20 cellular contexts compared by ENCODE assay signal in the genomic region with DNA sequence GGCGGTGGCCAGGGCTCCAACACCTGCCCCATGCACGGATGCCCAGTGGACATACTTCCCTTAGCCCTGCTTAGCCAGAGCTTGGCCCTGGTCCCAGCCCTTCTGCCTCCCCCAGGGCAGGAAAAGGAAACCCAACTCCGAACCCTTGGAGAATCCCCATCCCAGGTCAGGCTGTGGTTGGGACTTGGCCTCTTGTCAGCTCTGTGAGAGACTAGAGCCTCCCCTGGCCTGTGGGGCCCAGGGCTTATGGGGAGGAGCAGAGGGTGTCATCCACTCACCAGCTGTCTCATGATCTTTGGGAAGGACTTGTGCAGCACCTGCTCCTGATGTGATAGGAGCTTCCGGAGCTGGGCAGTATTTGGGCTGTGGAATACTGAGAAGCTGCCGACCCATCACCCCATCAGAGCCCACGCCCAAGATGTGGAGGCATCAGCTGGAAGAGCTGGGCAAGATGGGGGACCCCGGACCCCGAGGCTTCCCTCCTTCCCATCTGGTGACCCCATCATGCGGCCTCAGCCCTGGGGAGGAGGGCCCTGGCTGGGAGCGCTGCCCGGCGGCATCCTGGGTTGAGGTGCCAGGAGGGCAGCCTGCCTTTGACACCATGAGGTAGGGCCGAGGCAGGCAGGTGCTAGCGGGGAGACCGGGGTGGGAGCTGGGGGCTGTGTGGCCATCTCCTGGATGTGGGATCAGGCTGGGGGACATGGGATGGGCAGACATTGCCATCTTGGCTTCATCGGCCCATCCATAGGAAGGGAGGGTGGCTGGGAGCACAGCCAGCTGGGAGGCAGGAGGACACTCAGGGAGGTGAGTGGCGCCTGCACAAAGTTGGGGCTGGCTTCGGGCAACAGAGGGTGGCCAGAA. TPM values are rescaled to one million over a fixed set of nuclear protein-coding genes. Genes with fewer than 3 reads are reported as not detected.
DNase-seq lines count a peak whose midpoint lies in the region; ATAC-seq and TF ChIP-seq lines count a peak whose summit lies in the region.
"Had no signal": no experiment of that assay in that cellular context is flagged by ENCODE, and none has a peak within 500 bp of the region (broad histone marks: within the 10 kb centered on the region; RNA-seq: fewer than 3 reads in every experiment).

No MANE protein-coding gene starts in this region.

- no peaks in the 10 kb centered on the region for H3K79me2 ChIP-seq in PC-3 (ENCODE audit: low read length)

- TF ChIP-seq CTCF in left ventricle myocardium inferior (IDR thresholded peaks at IDR 0.05; ENCODE audit: borderline replicate concordance) (no peak), PC-3 (conservative IDR thresholded peaks at IDR 0.05; ENCODE audit: low read depth, low read length) (no peak), lower lobe of right lung (IDR thresholded peaks at IDR 0.05) (no peak), upper lobe of right lung (IDR thresholded peaks at IDR 0.05) (no peak)
- TF ChIP-seq CTCF in CD8-positive, alpha-beta T cell (IDR thresholded peaks at IDR 0.05) = no peak

- H3K27me3 Mint-ChIP-seq in activated CD8-positive, alpha-beta memory T cell treated with anti-CD3 and anti-CD28 coated beads, Interleukin-2, amount 10 ng/mL, durations not matched to agents 7 days and 5 days = no peaks in the 10 kb centered on the region
- no peaks in the 10 kb centered on the region for H3K27me3 Mint-ChIP-seq in CD8-positive, alpha-beta T cell (ENCODE audit: low read depth)
- H3K27me3 Mint-ChIP-seq: activated CD4-positive, alpha-beta memory T cell treated with anti-CD3 and anti-CD28 coated beads, Interleukin-2, amount 10 ng/mL, durations not matched to agents 7 days and 5 days; CD4-positive, alpha-beta T cell had no signal

- H3K36me3 ChIP-seq in left ventricle myocardium inferior (no peaks in the 10 kb centered on the region), PC-3 (ENCODE audit: low read depth, low read length) (no peaks in the 10 kb centered on the region), lower lobe of right lung (no peaks in the 10 kb centered on the region), upper lobe of right lung (no peaks in the 10 kb centered on the region)
- H3K36me3 ChIP-seq in CD8-positive, alpha-beta T cell (ENCODE audit: insufficient read depth, low read length) = no peaks in the 10 kb centered on the region
- H3K36me3 ChIP-seq: SJSA1, vagina had no signal

- H3K4me2 ChIP-seq in PC-3 (ENCODE audit: low read length) = no peak overlapping the region

- no peak overlapping the region for H2AFZ ChIP-seq in PC-3 (ENCODE audit: low read length)

- H3K9me3 Mint-ChIP-seq in activated CD8-positive, alpha-beta memory T cell treated with anti-CD3 and anti-CD28 coated beads, Interleukin-2, amount 10 ng/mL, durations not matched to agents 7 days and 5 days (ENCODE audit: low read depth) = no peaks in the 10 kb centered on the region
- no peaks in the 10 kb centered on the region for H3K9me3 Mint-ChIP-seq in CD8-positive, alpha-beta T cell
- H3K9me3 Mint-ChIP-seq: activated CD4-positive, alpha-beta memory T cell treated with anti-CD3 and anti-CD28 coated beads, Interleukin-2, amount 10 ng/mL, durations not matched to agents 7 days and 5 days; CD4-positive, alpha-beta T cell; immature natural killer cell; mesothelial cell of epicardium had no signal

- no peaks in the 10 kb centered on the region for H3K9me2 ChIP-seq in PC-3 (replicated peaks; ENCODE audit: low read length)

- no TSS peak for BruUV-seq in PC-3 (replicated peaks; lab: Mats Ljungman, UMichigan)

- no peak overlapping the region for H3K27ac ChIP-seq in left ventricle myocardium inferior (replicated peaks)
- no peak overlapping the region for H3K27ac ChIP-seq in PC-3 (ENCODE audit: low read length)
- no peak overlapping the region for H3K27ac ChIP-seq in lower lobe of right lung
- no peak overlapping the region for H3K27ac ChIP-seq in upper lobe of right lung
- no peak overlapping the region for H3K27ac ChIP-seq in CD8-positive, alpha-beta T cell (ENCODE audit: low read depth, low read length)
- H3K27ac ChIP-seq: SJSA1, vagina had no signal

- intact Hi-C loops in left ventricle myocardium inferior (cut with micrococcal nuclease) = no loop called here
- intact Hi-C loops in Right ventricle myocardium inferior (cut with DNase I) = no loop called here
- intact Hi-C loops in PC-3 (cut with micrococcal nuclease) = no loop called here
- intact Hi-C loops in lower lobe of right lung (cut with DNase I) = no loop called here
- intact Hi-C loops in upper lobe of right lung (cut with DNase I) = no loop called here
- intact Hi-C loops in CD8-positive, alpha-beta T cell (cut with DNase I, micrococcal nuclease) = no loop called here

- no peak overlapping the region for H3K27ac Mint-ChIP-seq in activated CD8-positive, alpha-beta memory T cell treated with anti-CD3 and anti-CD28 coated beads, Interleukin-2, amount 10 ng/mL, durations not matched to agents 7 days and 5 days
- no peak overlapping the region for H3K27ac Mint-ChIP-seq in CD8-positive, alpha-beta T cell
- H3K27ac Mint-ChIP-seq: activated CD4-positive, alpha-beta memory T cell treated with anti-CD3 and anti-CD28 coated beads, Interleukin-2, amount 10 ng/mL, durations not matched to agents 7 days and 5 days; CD4-positive, alpha-beta T cell; immature natural killer cell; mesothelial cell of epicardium had no signal

- no peak overlapping the region for H3K4me3 ChIP-seq in left ventricle myocardium inferior
- no peak overlapping the region for H3K4me3 ChIP-seq in PC-3 (ENCODE audit: low read length)
- H3K4me3 ChIP-seq in lower lobe of right lung = no peak overlapping the region
- H3K4me3 ChIP-seq in upper lobe of right lung = no peak overlapping the region
- no peak overlapping the region for H3K4me3 ChIP-seq in CD8-positive, alpha-beta T cell (ENCODE audit: low read depth, low read length)
- H3K4me3 ChIP-seq: SJSA1, vagina had no signal

- H3F3A ChIP-seq in PC-3 (ENCODE audit: low read length, unreplicated experiment) = no peaks in the 10 kb centered on the region

- no peaks in the 10 kb centered on the region for H3K9me3 ChIP-seq in left ventricle myocardium inferior (replicated peaks)
- no peaks in the 10 kb centered on the region for H3K9me3 ChIP-seq in PC-3 (ENCODE audit: low read length)
- H3K9me3 ChIP-seq in lower lobe of right lung = no peaks in the 10 kb centered on the region
- no peaks in the 10 kb centered on the region for H3K9me3 ChIP-seq in upper lobe of right lung
- H3K9me3 ChIP-seq in CD8-positive, alpha-beta T cell (ENCODE audit: low read length) = no peaks in the 10 kb centered on the region
- H3K9me3 ChIP-seq: SJSA1, vagina had no signal

- no peaks in the 10 kb centered on the region for H3K4me1 ChIP-seq in left ventricle myocardium inferior
- H3K4me1 ChIP-seq in PC-3 (ENCODE audit: insufficient read depth, low read length) = no peaks in the 10 kb centered on the region
- no peaks in the 10 kb centered on the region for H3K4me1 ChIP-seq in lower lobe of right lung
- no peaks in the 10 kb centered on the region for H3K4me1 ChIP-seq in upper lobe of right lung
- no peaks in the 10 kb centered on the region for H3K4me1 ChIP-seq in CD8-positive, alpha-beta T cell (ENCODE audit: insufficient read depth, low read length)
- H3K4me1 ChIP-seq: SJSA1, vagina had no signal

- no peak for ATAC-seq in Right ventricle myocardium inferior
- ATAC-seq in PC-3 = no peak
- no peak for ATAC-seq in lower lobe of right lung
- no peak for ATAC-seq in upper lobe of right lung
- ATAC-seq in activated CD8-positive, alpha-beta memory T cell treated with anti-CD3 and anti-CD28 coated beads, Interleukin-2, amount 10 ng/mL, durations not matched to agents 7 days and 5 days = no peak
- ATAC-seq in CD8-positive, alpha-beta T cell = no peak
- ATAC-seq in HG03439 (IDR thresholded peaks at IDR 0.05; ENCODE audit: unreplicated experiment) = no peak

- H4K20me1 ChIP-seq in PC-3 (ENCODE audit: low read length) = no peaks in the 10 kb centered on the region

- DNase-seq in left ventricle myocardium inferior (peak; percentile 5), Right ventricle myocardium inferior (ENCODE audit: missing footprints) (no peak), PC-3 (peak; percentile 50), lower lobe of right lung (peak; percentile 38), upper lobe of right lung (peak; percentile 51)
- no peak for DNase-seq in activated CD8-positive, alpha-beta memory T cell treated with anti-CD3 and anti-CD28 coated beads, Interleukin-2, amount 10 ng/mL, durations not matched to agents 7 days and 5 days
- no peak for DNase-seq in CD8-positive, alpha-beta T cell
- DNase-seq: activated CD4-positive, alpha-beta memory T cell treated with anti-CD3 and anti-CD28 coated beads, Interleukin-2, amount 10 ng/mL, durations not matched to agents 7 days and 5 days; activated T-cell treated with anti-CD3 and anti-CD28 coated beads, Interleukin-2, amount 50 U/mL, for 48 hours; effector memory CD4-positive, alpha-beta T cell; immature natural killer cell; Karpas-422; NCI-H1436 treated with DMSO at 0.1 percent for 48 hours; NCI-H446 had no signal

- H3K27me3 ChIP-seq in left ventricle myocardium inferior (ENCODE audit: low read depth) (peaks cover 6% of the 10 kb centered on the region), PC-3 (ENCODE audit: low read length) (no peaks in the 10 kb centered on the region), lower lobe of right lung (ENCODE audit: low read depth) (no peaks in the 10 kb centered on the region), upper lobe of right lung (no peaks in the 10 kb centered on the region)
- no peaks in the 10 kb centered on the region for H3K27me3 ChIP-seq in CD8-positive, alpha-beta T cell (ENCODE audit: insufficient read depth, low read length)
- H3K27me3 ChIP-seq: SJSA1, vagina had no signal

- no peak overlapping the region for H3K9ac ChIP-seq in PC-3 (ENCODE audit: low read length)

- H3K4me1 Mint-ChIP-seq in activated CD8-positive, alpha-beta memory T cell treated with anti-CD3 and anti-CD28 coated beads, Interleukin-2, amount 10 ng/mL, durations not matched to agents 7 days and 5 days = no peaks in the 10 kb centered on the region
- H3K4me1 Mint-ChIP-seq in CD8-positive, alpha-beta T cell (ENCODE audit: low read depth) = no peaks in the 10 kb centered on the region
- H3K4me1 Mint-ChIP-seq: activated CD4-positive, alpha-beta memory T cell treated with anti-CD3 and anti-CD28 coated beads, Interleukin-2, amount 10 ng/mL, durations not matched to agents 7 days and 5 days; immature natural killer cell; mesothelial cell of epicardium had no signal

- H3K4me3 Mint-ChIP-seq in activated CD8-positive, alpha-beta memory T cell treated with anti-CD3 and anti-CD28 coated beads, Interleukin-2, amount 10 ng/mL, durations not matched to agents 7 days and 5 days = no peak overlapping the region
- H3K4me3 Mint-ChIP-seq in CD8-positive, alpha-beta T cell = no peak overlapping the region
- H3K4me3 Mint-ChIP-seq: activated CD4-positive, alpha-beta memory T cell treated with anti-CD3 and anti-CD28 coated beads, Interleukin-2, amount 10 ng/mL, durations not matched to agents 7 days and 5 days; CD4-positive, alpha-beta T cell; immature natural killer cell; mesothelial cell of epicardium had no signal

- no peaks in the 10 kb centered on the region for H3K36me3 Mint-ChIP-seq in activated CD8-positive, alpha-beta memory T cell treated with anti-CD3 and anti-CD28 coated beads, Interleukin-2, amount 10 ng/mL, durations not matched to agents 7 days and 5 days
- no peaks in the 10 kb centered on the region for H3K36me3 Mint-ChIP-seq in CD8-positive, alpha-beta T cell
- H3K36me3 Mint-ChIP-seq: immature natural killer cell, mesothelial cell of epicardium had no signal

- CTCF ChIA-PET in PC-3 (lab: Charles Lee) = no interaction called here
- CTCF ChIA-PET in activated CD8-positive, alpha-beta memory T cell treated with anti-CD3 and anti-CD28 coated beads, Interleukin-2, amount 10 ng/mL, durations not matched to agents 7 days and 5 days (lab: Charles Lee) = no interaction called here
- CTCF ChIA-PET in CD8-positive, alpha-beta T cell (lab: Charles Lee) = no interaction called here

- POLR2A ChIA-PET in PC-3 (lab: Charles Lee; ENCODE audit: unreplicated experiment) = no interaction called here
- POLR2A ChIA-PET in CD8-positive, alpha-beta T cell (lab: Charles Lee) = no interaction called here

RNA-seq across cellular contexts. Expression of a gene that starts 45.1 kb away (rescaled TPM):
- not detected for total RNA-seq in left ventricle myocardium inferior
- not detected for total RNA-seq in Right ventricle myocardium inferior
- not detected in 2 replicates for total RNA-seq in PC-3 (2014; rRNA removed)
- total RNA-seq in lower lobe of right lung = 0.27 TPM
- not detected for total RNA-seq in upper lobe of right lung
- not detected for total RNA-seq in activated CD8-positive, alpha-beta memory T cell treated with anti-CD3 and anti-CD28 coated beads, Interleukin-2, amount 10 ng/mL, durations not matched to agents 7 days and 5 days
- not detected for total RNA-seq in CD8-positive, alpha-beta T cell
- total RNA-seq: activated CD4-positive, alpha-beta memory T cell treated with anti-CD3 and anti-CD28 coated beads, Interleukin-2, amount 10 ng/mL, durations not matched to agents 7 days and 5 days; CD4-positive, alpha-beta T cell; fibroblast of lung; mesothelial cell of epicardium; SJSA1; vagina had no signal

Comparison
In these comparisons a context has a peak if more than half of its experiments do, and no peak if none do; other contexts are left out.
1. DNase-seq: peak in left ventricle myocardium inferior (single experiment), PC-3 (single experiment), lower lobe of right lung (single experiment) and upper lobe of right lung (single experiment); none in Right ventricle myocardium inferior (single experiment), activated CD8-positive, alpha-beta memory T cell treated with anti-CD3 and anti-CD28 coated beads, Interleukin-2, amount 10 ng/mL, durations not matched to agents 7 days and 5 days (single experiment) and CD8-positive, alpha-beta T cell (0 of 7).